12 cellular contexts compared by ENCODE assay signal in the genomic region with DNA sequence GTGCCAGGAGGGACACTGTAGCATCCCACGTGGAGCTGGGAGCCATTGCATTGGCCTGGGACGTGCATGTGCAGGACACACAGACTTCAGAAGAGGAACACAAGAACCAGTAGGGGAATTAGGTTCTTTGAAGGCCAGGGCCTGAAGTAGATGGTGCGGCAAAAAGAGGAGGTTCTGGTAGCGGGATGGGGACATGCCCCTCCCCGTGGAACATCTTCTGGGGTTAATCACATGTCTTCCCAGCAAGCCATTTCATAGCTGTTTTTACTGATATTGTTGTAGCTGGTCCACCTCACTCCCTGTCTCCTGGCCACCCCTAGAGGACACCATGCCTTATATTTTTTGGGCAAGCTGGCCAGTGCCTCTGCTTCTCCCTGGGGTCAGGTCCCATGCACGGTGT.
DNase-seq lines count a peak whose midpoint lies in the region; ATAC-seq, FAIRE-seq and TF ChIP-seq lines count a peak whose summit lies in the region.
"Had no signal": no experiment of that assay in that cellular context is flagged by ENCODE, and none has a peak within 500 bp of the region (broad histone marks: within the 10 kb centered on the region; RNA-seq: fewer than 3 reads in every experiment).

No MANE protein-coding gene starts in this region.

- no peak overlapping the region for H2BK5ac ChIP-seq in H1 (ENCODE audit: low read depth, low read length)

- H4K8ac ChIP-seq in H1 (ENCODE audit: extremely low read depth, insufficient read depth, low read length): no peak overlapping the region

- no peak for TF ChIP-seq EP300 in H1 (IDR thresholded peaks at IDR 0.05; ENCODE audit: borderline replicate concordance in 1 of 2, low read depth in 2 of 2, low read length in 2 of 2)

- intact Hi-C loops in upper lobe of right lung (cut with DNase I): no loop called here

- no peak overlapping the region for H4K91ac ChIP-seq in H1 (replicated peaks; ENCODE audit: insufficient read length, low read length)

- H3K36me3 ChIP-seq in Karpas-422 (ENCODE audit: insufficient read depth, low read length): peaks cover 15% of the 10 kb centered on the region
- H3K36me3 ChIP-seq in H1 (ENCODE audit: control insufficient read depth in 2 of 4, insufficient read depth in 4 of 4, low read length in 3 of 4): no peaks in the 10 kb centered on the region; a peak in 1 of 8 replicates
- H3K36me3 ChIP-seq in upper lobe of right lung: no peaks in the 10 kb centered on the region
- H3K36me3 ChIP-seq: HAP-1 had no signal

- peaks cover 29% of the 10 kb centered on the region for H3K79me2 ChIP-seq in Karpas-422 (ENCODE audit: low read length)
- H3K79me2 ChIP-seq in H1 (ENCODE audit: control insufficient read depth in 1 of 2, insufficient read depth in 2 of 2, low read length in 2 of 2): no peaks in the 10 kb centered on the region

- no peak overlapping the region for H2AFZ ChIP-seq in Karpas-422 (ENCODE audit: low read length)
- no peak overlapping the region for H2AFZ ChIP-seq in H1 (ENCODE audit: low read length)

- H3K18ac ChIP-seq in H1 (ENCODE audit: extremely low read depth, low read length): no peak overlapping the region

- CTCF ChIA-PET in activated CD8-positive, alpha-beta memory T cell treated with anti-CD3 and anti-CD28 coated beads, Interleukin-2, amount 10 ng/mL, durations not matched to agents 7 days and 5 days (lab: Charles Lee): interaction anchor here (0.6 to 3.0 kb wide), 27 partner anchors 8 to 360 kb away, joined by 3 to 25 read pairs (median 4); no protein-coding TSS in a partner anchor
- CTCF ChIA-PET in H1 (lab: Charles Lee; ENCODE audit: partially characterized antibody): interaction anchor here (0.6 to 4.7 kb wide), 52 partner anchors 9 to 546 kb away, joined by 3 to 43 read pairs (median 5); no protein-coding TSS in a partner anchor

- ATAC-seq in activated CD8-positive, alpha-beta memory T cell treated with anti-CD3 and anti-CD28 coated beads, Interleukin-2, amount 10 ng/mL, durations not matched to agents 7 days and 5 days: peak; percentile 6
- ATAC-seq in GM19463 (IDR thresholded peaks at IDR 0.05; ENCODE audit: unreplicated experiment): peak; percentile 8
- no peak for ATAC-seq in upper lobe of right lung

- H3K4me2 ChIP-seq in Karpas-422 (ENCODE audit: low read depth, low read length, poor library complexity, severe bottlenecking) (no peak overlapping the region), H1 (ENCODE audit: insufficient read depth in 1 of 2, low read depth in 2 of 2, low read length in 2 of 2) (no peak overlapping the region)

- 81% methylated on average over 6 of the region's 6 CpGs; no CpG with 5 or more reads in 1 of the 2 experiments for WGBS in H1 (ENCODE audit: extremely low coverage in 1 of 2, insufficient coverage in 1 of 2, insufficient read length in 1 of 2, insufficient replicate concordance in 2 of 2, low coverage in 1 of 2, low lambda C conversion rate in 2 of 2, missing lambda C conversion rate in 1 of 2), 2 experiments

- DNase-seq in activated CD8-positive, alpha-beta memory T cell treated with anti-CD3 and anti-CD28 coated beads, Interleukin-2, amount 10 ng/mL, durations not matched to agents 7 days and 5 days: no peak
- no peak for DNase-seq in activated CD8-positive, alpha-beta memory T cell treated with anti-CD3 and anti-CD28 coated beads, Interleukin-2, amount 50 U/mL, for 48 hours
- DNase-seq in Karpas-422 (no peak), H1 (ENCODE audit: low read depth in 1 of 2, low spot score in 2 of 2) (no peak), AG20443 (ENCODE audit: low spot score) (no peak), nucleus accumbens (lab: John Stamatoyannopoulos, UW) (no peak), upper lobe of right lung (no peak)
- DNase-seq: NCI-H446 treated with DMSO at 0.1 percent for 48 hours had no signal

- no peak overlapping the region for H3K4me3 Mint-ChIP-seq in activated CD8-positive, alpha-beta memory T cell treated with anti-CD3 and anti-CD28 coated beads, Interleukin-2, amount 10 ng/mL, durations not matched to agents 7 days and 5 days

- H3K9me3 ChIP-seq in Karpas-422 (ENCODE audit: low read length) (no peaks in the 10 kb centered on the region), H1 (ENCODE audit: insufficient read depth in 2 of 2, low read depth in 1 of 2, low read length in 1 of 2) (no peaks in the 10 kb centered on the region), upper lobe of right lung (no peaks in the 10 kb centered on the region)
- H3K9me3 ChIP-seq: HAP-1 had no signal

- no peaks in the 10 kb centered on the region for H4K20me1 ChIP-seq in Karpas-422 (ENCODE audit: insufficient read depth, low read depth, low read length)
- H4K20me1 ChIP-seq in H1 (replicated peaks in 1 of 2; ENCODE audit: control insufficient read depth in 1 of 2, insufficient read depth in 2 of 2, low read length in 2 of 2): peaks cover 0 to 7% of the 10 kb centered on the region in 2 experiments

- peak overlapping the region; percentile 21 for H3K27ac Mint-ChIP-seq in activated CD8-positive, alpha-beta memory T cell treated with anti-CD3 and anti-CD28 coated beads, Interleukin-2, amount 10 ng/mL, durations not matched to agents 7 days and 5 days

- H4K5ac ChIP-seq in H1 (ENCODE audit: insufficient read length, low read depth, low read length): no peak overlapping the region

- H3K4me3 ChIP-seq in Karpas-422 (ENCODE audit: low read length) (no peak overlapping the region), H1 (ENCODE audit: extremely low read depth in 1 of 4, insufficient read depth in 2 of 4, low read depth in 3 of 4, low read length in 4 of 4) (no peak overlapping the region), upper lobe of right lung (no peak overlapping the region)
- H3K4me3 ChIP-seq: HAP-1 had no signal

- no peak for FAIRE-seq in H1 (lab: Jason Lieb, UNC)

- no peak overlapping the region for H2AK5ac ChIP-seq in H1 (ENCODE audit: low read depth, low read length)

- TF ChIP-seq RAD21 in H1 (IDR thresholded peaks at IDR 0.05 in 1 of 2, conservative IDR thresholded peaks at IDR 0.05 in 1 of 2; ENCODE audit: low read depth in 2 of 2, low read length in 2 of 2): no peak

- H2BK120ac ChIP-seq in H1 (replicated peaks; ENCODE audit: low read depth, low read length): no peak overlapping the region

- peaks cover 67% of the 10 kb centered on the region for H3K4me1 ChIP-seq in Karpas-422 (ENCODE audit: low read length)
- peaks cover 0 to 10% (median 2%) of the 10 kb centered on the region in 4 experiments; a peak in 5 of 7 replicates for H3K4me1 ChIP-seq in H1 (replicated peaks in 1 of 4; ENCODE audit: control insufficient read depth in 3 of 4, insufficient read depth in 4 of 4, low read length in 3 of 4)
- H3K4me1 ChIP-seq in upper lobe of right lung: peaks cover 3% of the 10 kb centered on the region
- H3K4me1 ChIP-seq: HAP-1 had no signal

- TF ChIP-seq CTCF in H1 (IDR thresholded peaks at IDR 0.05; ENCODE audit: control extremely low read depth in 1 of 3, insufficient read depth in 1 of 3, low read depth in 1 of 3, low read length in 3 of 3) (no peak), upper lobe of right lung (IDR thresholded peaks at IDR 0.05) (no peak)

- no peak overlapping the region for H3K4ac ChIP-seq in H1 (replicated peaks; ENCODE audit: insufficient read length, low read depth, low read length)

- H3K9me2 ChIP-seq in Karpas-422 (replicated peaks; ENCODE audit: insufficient read depth, low read length): no peaks in the 10 kb centered on the region

- H3K4me1 Mint-ChIP-seq in activated CD8-positive, alpha-beta memory T cell treated with anti-CD3 and anti-CD28 coated beads, Interleukin-2, amount 10 ng/mL, durations not matched to agents 7 days and 5 days: peaks cover 31% of the 10 kb centered on the region

- no peaks in the 10 kb centered on the region for H3K9me3 Mint-ChIP-seq in activated CD8-positive, alpha-beta memory T cell treated with anti-CD3 and anti-CD28 coated beads, Interleukin-2, amount 10 ng/mL, durations not matched to agents 7 days and 5 days (ENCODE audit: low read depth)

- no peak overlapping the region for H3K14ac ChIP-seq in H1 (ENCODE audit: insufficient read length)

- no peak overlapping the region for H3K56ac ChIP-seq in H1 (replicated peaks; ENCODE audit: insufficient read length, low read depth, low read length)

- TF ChIP-seq POLR2A in H1 (IDR thresholded peaks at IDR 0.05; ENCODE audit: control extremely low read depth in 1 of 2, low read depth in 2 of 2, low read length in 2 of 2): no peak

- H3K23ac ChIP-seq in H1 (ENCODE audit: insufficient read length): no peak overlapping the region

- H2BK20ac ChIP-seq in H1 (ENCODE audit: low read length): no peak overlapping the region

- H3K36me3 Mint-ChIP-seq in activated CD8-positive, alpha-beta memory T cell treated with anti-CD3 and anti-CD28 coated beads, Interleukin-2, amount 10 ng/mL, durations not matched to agents 7 days and 5 days: peaks cover 4% of the 10 kb centered on the region

- H3K23me2 ChIP-seq in H1 (ENCODE audit: low read depth, low read length): peaks cover 4% of the 10 kb centered on the region; the same call in 1 of the 2 replicates

- 0 out of 2 replicates have a peak, but pooled peaks cover 5% of the 10 kb centered on the region for H3K79me1 ChIP-seq in H1 (ENCODE audit: low read depth, low read length)

- no peaks in the 10 kb centered on the region for H3K27me3 Mint-ChIP-seq in activated CD8-positive, alpha-beta memory T cell treated with anti-CD3 and anti-CD28 coated beads, Interleukin-2, amount 10 ng/mL, durations not matched to agents 7 days and 5 days

- 0 out of 2 replicates have a peak overlapping the region, but pooled peaks have one; percentile 27 for H2BK12ac ChIP-seq in H1 (ENCODE audit: low read depth, low read length)

- peak overlapping the region; percentile 99 for H3K27ac ChIP-seq in Karpas-422 (ENCODE audit: low read length)
- H3K27ac ChIP-seq in H1 (ENCODE audit: low read depth, low read length): no peak overlapping the region
- no peak overlapping the region for H3K27ac ChIP-seq in upper lobe of right lung
- H3K27ac ChIP-seq: 22Rv1, C4-2B had no signal

- H3K9ac ChIP-seq in Karpas-422 (ENCODE audit: low read length) (no peak overlapping the region), H1 (replicated peaks in 1 of 4; ENCODE audit: extremely low read depth in 1 of 4, low read depth in 3 of 4, low read length in 3 of 4) (no peak overlapping the region)

- no peak overlapping the region for H2BK15ac ChIP-seq in H1 (ENCODE audit: low read length)

- POLR2A ChIA-PET in H1 (lab: Charles Lee; ENCODE audit: partially characterized antibody): no interaction called here

- H3K27me3 ChIP-seq in Karpas-422 (ENCODE audit: low read length) (no peaks in the 10 kb centered on the region), H1 (replicated peaks in 1 of 4; ENCODE audit: control insufficient read depth in 3 of 4, extremely low read depth in 1 of 4, insufficient read depth in 3 of 4, low read length in 3 of 4) (no peaks in the 10 kb centered on the region; a peak in 1 of 7 replicates), upper lobe of right lung (peaks cover 4% of the 10 kb centered on the region)

TF ChIP-seq in H1, 55 proteins besides CTCF, POLR2A, EP300 and RAD21 (continues in another document):
- TF ChIP-seq CHD1 (IDR thresholded peaks at IDR 0.05; ENCODE audit: low read depth, low read length) (no peak), SIX5 (IDR thresholded peaks at IDR 0.05; ENCODE audit: low read depth, low read length) (no peak), BACH1 (IDR thresholded peaks at IDR 0.05; ENCODE audit: low read length) (no peak), SP2 (IDR thresholded peaks at IDR 0.05; ENCODE audit: low read length) (no peak), MAFK (IDR thresholded peaks at IDR 0.05; ENCODE audit: low read depth, low read length) (no peak)
